ENCODE assay signal across 15 cellular contexts in genomic region chr7:44824894-44825526, GRCh38. TPM values are rescaled to one million over a fixed set of nuclear protein-coding genes. Genes with fewer than 3 reads are reported as not detected.
DNase-seq lines count a peak whose midpoint lies in the region; ATAC-seq, FAIRE-seq and TF ChIP-seq lines count a peak whose summit lies in the region.
"Had no signal": no experiment of that assay in that cellular context is flagged by ENCODE, and none has a peak within 500 bp of the region (broad histone marks: within the 10 kb centered on the region; RNA-seq: fewer than 3 reads in every experiment).

No MANE protein-coding gene starts in this region.

- H3K27ac Mint-ChIP-seq in activated CD4-positive, alpha-beta memory T cell treated with anti-CD3 and anti-CD28 coated beads for 36 hours, result peak overlapping the region; percentile 53
- H3K27ac Mint-ChIP-seq in mesothelial cell of epicardium, result no peak overlapping the region

- H3K4me2 ChIP-seq in HepG2 (ENCODE audit: low read depth, low read length), result no peak overlapping the region

- in situ Hi-C loops in HepG2 (cut with HindIII; ENCODE audit: extremely low pct_ligation_motif_present, low pct_unique_long_range_greater_than_20kb), result no loop called here

- no TSS peak for BruUV-seq in HepG2 (replicated peaks; lab: Mats Ljungman, UMichigan)

- intact Hi-C loops in activated CD4-positive, alpha-beta memory T cell treated with anti-CD3 and anti-CD28 coated beads for 36 hours (cut with micrococcal nuclease), result no loop called here
- intact Hi-C loops in HepG2 (cut with micrococcal nuclease; ENCODE audit: unreplicated experiment) (no loop called here), esophagus muscularis mucosa (cut with DNase I) (no loop called here), head of caudate nucleus (cut with DNase I) (no loop called here)

- TF ChIP-seq POLR2A in HepG2 (IDR thresholded peaks at IDR 0.05; ENCODE audit: insufficient read depth in 1 of 2, low read depth in 2 of 2, low read length in 2 of 2), result 0 out of 4 replicates have a peak, but pooled peaks of 1 of the 2 experiments have one; percentile 34
- no peak for TF ChIP-seq POLR2A in esophagus muscularis mucosa (IDR thresholded peaks at IDR 0.05; ENCODE audit: low read depth)

- POLR2A ChIA-PET in activated CD4-positive, alpha-beta memory T cell treated with anti-CD3 and anti-CD28 coated beads for 36 hours (lab: Charles Lee), result interaction anchor here (0.6 to 0.7 kb wide), 2 partner anchors 59 to 275 kb away, joined by 3 read pairs; no protein-coding TSS in a partner anchor
- POLR2A ChIA-PET in HepG2 (lab: Yijun Ruan, JAX), result interaction anchor here (0.9 kb wide), 1 partner anchor 14 kb away, joined by 3 read pairs; no protein-coding TSS in a partner anchor

- H3K4me3 ChIP-seq in HepG2 (replicated peaks in 1 of 3; ENCODE audit: insufficient read depth in 1 of 3, low read depth in 2 of 3, low read length in 3 of 3) (no peak overlapping the region), esophagus muscularis mucosa (no peak overlapping the region)
- H3K4me3 ChIP-seq: heart left ventricle had no signal

- TF ChIP-seq CTCF in 22Rv1 (IDR thresholded peaks at IDR 0.05) (no peak), HepG2 (CRISPR knock-in tag; IDR thresholded peaks at IDR 0.05) (no peak), mesothelial cell of epicardium (IDR thresholded peaks at IDR 0.05; ENCODE audit: unreplicated experiment) (no peak), esophagus muscularis mucosa (IDR thresholded peaks at IDR 0.05) (no peak)

- no peaks in the 10 kb centered on the region for H3K27me3 ChIP-seq in HepG2 (ENCODE audit: control insufficient read depth in 1 of 2, insufficient read depth in 2 of 2, low read length in 2 of 2)
- H3K27me3 ChIP-seq in esophagus muscularis mucosa, result no peaks in the 10 kb centered on the region
- H3K27me3 ChIP-seq: heart left ventricle had no signal

- peak; percentile 14 for ATAC-seq in HepG2

- H3K79me2 ChIP-seq in HepG2 (ENCODE audit: insufficient read depth, low read length), result no peaks in the 10 kb centered on the region

- H3K27ac ChIP-seq in 22Rv1 (peak overlapping the region; percentile 30; the same call in 1 of the 2 replicates), HepG2 (ENCODE audit: extremely low read length, insufficient read depth, low read length) (no peak overlapping the region), esophagus muscularis mucosa (replicated peaks in 1 of 4) (no peak overlapping the region)

- H3K4me1 ChIP-seq in HepG2 (ENCODE audit: insufficient read depth, low read length), result no peaks in the 10 kb centered on the region
- no peaks in the 10 kb centered on the region for H3K4me1 ChIP-seq in esophagus muscularis mucosa
- H3K4me1 ChIP-seq: Caco-2 had no signal

- no peaks in the 10 kb centered on the region for H3K27me3 Mint-ChIP-seq in activated CD4-positive, alpha-beta memory T cell treated with anti-CD3 and anti-CD28 coated beads for 36 hours
- H3K27me3 Mint-ChIP-seq in mesothelial cell of epicardium (ENCODE audit: low read depth), result no peaks in the 10 kb centered on the region

- no peak overlapping the region for H2AFZ ChIP-seq in HepG2 (ENCODE audit: low read length)

- DNase-seq in GF-D8 (lab: John Stamatoyannopoulos, UW), result peak; percentile 69
- no peak for DNase-seq in activated CD4-positive, alpha-beta memory T cell treated with anti-CD3 and anti-CD28 coated beads for 36 hours
- DNase-seq in HepG2 (ENCODE audit: low spot score), result no peak
- DNase-seq in mesothelial cell of epicardium (ENCODE audit: low spot score in 2 of 2, unreplicated experiment in 2 of 2), result no peak
- DNase-seq in esophagus muscularis mucosa (ENCODE audit: extremely low spot score), result no peak
- no peak for DNase-seq in head of caudate nucleus
- no peak for DNase-seq in midbrain (lab: John Stamatoyannopoulos, UW)
- DNase-seq: activated CD4-positive, alpha-beta T cell treated with anti-CD3 and anti-CD28 coated beads, Interleukin-2, amount 50 U/mL, for 1 hour; Caco-2; central memory CD4-positive, alpha-beta T cell; heart left ventricle; MM.1S; trophoblast cell had no signal

- TF ChIP-seq EP300 in HepG2 (IDR thresholded peaks at IDR 0.05; ENCODE audit: low read depth in 2 of 2, low read length in 2 of 2) (no peak), HepG2 (CRISPR knock-in tag; IDR thresholded peaks at IDR 0.05; ENCODE audit: borderline replicate concordance) (no peak), esophagus muscularis mucosa (IDR thresholded peaks at IDR 0.05) (no peak)

- no peak overlapping the region for H3K9ac ChIP-seq in HepG2 (ENCODE audit: insufficient read depth, low read depth, low read length)

- CTCF ChIA-PET in activated CD4-positive, alpha-beta memory T cell treated with anti-CD3 and anti-CD28 coated beads for 36 hours (lab: Charles Lee), result interaction anchor here (0.8 kb wide), 1 partner anchor 167 kb away, joined by 3 read pairs; no protein-coding TSS in a partner anchor
- CTCF ChIA-PET in HepG2 (lab: Yijun Ruan, JAX; ENCODE audit: low intra/inter-chr PET ratio, low total read pairs), result no interaction called here

- WGBS in HepG2 (ENCODE audit: low lambda C conversion rate), result 99% methylated on average over 2 of the region's 2 CpGs
- 83% methylated on average over 2 of the region's 2 CpGs for WGBS in esophagus muscularis mucosa

- H3K36me3 ChIP-seq in HepG2 (replicated peaks in 1 of 2; ENCODE audit: control insufficient read depth in 1 of 2, insufficient read depth in 2 of 2, low read length in 2 of 2), result peaks cover 6 to 26% of the 10 kb centered on the region in 2 experiments
- H3K36me3 ChIP-seq in esophagus muscularis mucosa, result peaks cover 9 to 48% (median 35%) of the 10 kb centered on the region in 4 donors

- no peaks in the 10 kb centered on the region for H4K20me1 ChIP-seq in HepG2 (ENCODE audit: insufficient read depth, low read length)

- no peak overlapping the region for H3K4me3 Mint-ChIP-seq in activated CD4-positive, alpha-beta memory T cell treated with anti-CD3 and anti-CD28 coated beads for 36 hours
- H3K4me3 Mint-ChIP-seq in mesothelial cell of epicardium, result no peak overlapping the region
- H3K4me3 Mint-ChIP-seq: nephron had no signal

- H3K9me3 Mint-ChIP-seq in activated CD4-positive, alpha-beta memory T cell treated with anti-CD3 and anti-CD28 coated beads for 36 hours, result no peaks in the 10 kb centered on the region
- H3K9me3 Mint-ChIP-seq in mesothelial cell of epicardium, result no peaks in the 10 kb centered on the region
- H3K9me3 Mint-ChIP-seq: nephron had no signal

- no peak for FAIRE-seq in HepG2 (lab: Jason Lieb, UNC)

- H3K4me1 Mint-ChIP-seq in activated CD4-positive, alpha-beta memory T cell treated with anti-CD3 and anti-CD28 coated beads for 36 hours (ENCODE audit: low read depth), result peaks cover 18% of the 10 kb centered on the region
- no peaks in the 10 kb centered on the region for H3K4me1 Mint-ChIP-seq in mesothelial cell of epicardium
- H3K4me1 Mint-ChIP-seq: nephron had no signal

- H3K9me3 ChIP-seq in HepG2 (ENCODE audit: low read length), result no peaks in the 10 kb centered on the region
- no peaks in the 10 kb centered on the region for H3K9me3 ChIP-seq in esophagus muscularis mucosa
- H3K9me3 ChIP-seq: Caco-2, heart left ventricle had no signal

- peaks cover 19% of the 10 kb centered on the region for H3K36me3 Mint-ChIP-seq in activated CD4-positive, alpha-beta memory T cell treated with anti-CD3 and anti-CD28 coated beads for 36 hours
- peaks cover 12% of the 10 kb centered on the region for H3K36me3 Mint-ChIP-seq in mesothelial cell of epicardium

- no peak for TF ChIP-seq RAD21 in HepG2 (CRISPR knock-in tag; IDR thresholded peaks at IDR 0.05)

RNA-seq across cellular contexts. Expression of gene H2AZ2, which starts 22.9 kb away (rescaled TPM):
- total RNA-seq in activated CD4-positive, alpha-beta memory T cell treated with anti-CD3 and anti-CD28 coated beads for 36 hours, result 100 to 1,000 TPM; 299 to 307 TPM
- 223 and 272 TPM in 2 replicates for total RNA-seq in HepG2 (2016; rRNA removed; fragmentation: Illumina TruSeq; extraction: Trizol)
- total RNA-seq in HepG2 (2016; cell fraction: cytosol; rRNA removed; fragmentation: Illumina TruSeq; extraction: Trizol; ENCODE audit: low read depth), result 109 and 136 TPM in 2 replicates
- total RNA-seq in HepG2 (2016; cell fraction: insoluble cytoplasmic fraction; rRNA removed; fragmentation: Illumina TruSeq; extraction: Trizol), result 225 and 261 TPM in 2 replicates
- total RNA-seq in HepG2 (2016; cell fraction: membrane; rRNA removed; fragmentation: Illumina TruSeq; extraction: Trizol), result 214 and 217 TPM in 2 replicates
- 118 and 122 TPM in 2 replicates for total RNA-seq in HepG2 (2016; cell fraction: nucleus; rRNA removed; fragmentation: Illumina TruSeq; extraction: Trizol)
- polyA plus RNA-seq in HepG2 (2011; rRNA removed), result 93.2 and 121 TPM in 2 replicates
- 110 and 123 TPM in 2 replicates for polyA plus RNA-seq in HepG2 (2011; cell fraction: cytosol; rRNA removed)
- 34.1 and 41.1 TPM in 2 replicates for polyA plus RNA-seq in HepG2 (2011; cell fraction: nucleus; rRNA removed)
- 101 and 124 TPM in 2 replicates for polyA plus RNA-seq in HepG2 (2012)
- 169 and 220 TPM in 2 replicates for polyA plus RNA-seq in HepG2 (2016; cell fraction: cytosol; fragmentation: Illumina TruSeq; extraction: Trizol; ENCODE audit: low read depth)
- polyA plus RNA-seq in HepG2 (2016; cell fraction: insoluble cytoplasmic fraction; fragmentation: Illumina TruSeq; extraction: Trizol; ENCODE audit: low read depth), result 277 and 298 TPM in 2 replicates
- polyA plus RNA-seq in HepG2 (2016; cell fraction: membrane; fragmentation: Illumina TruSeq; extraction: Trizol; ENCODE audit: low read depth), result 226 and 259 TPM in 2 replicates
- 188 and 191 TPM in 2 replicates for polyA plus RNA-seq in HepG2 (2016; cell fraction: nucleus; fragmentation: Illumina TruSeq; extraction: Trizol; ENCODE audit: insufficient read depth, low read depth)
- polyA minus RNA-seq in HepG2 (2011; rRNA and poly(A)+ RNA removed; ENCODE audit: low replicate concordance), result 67.1 and 192 TPM in 2 replicates
- polyA minus RNA-seq in HepG2 (2011; cell fraction: cytosol; rRNA and poly(A)+ RNA removed), result 42.5 and 43.2 TPM in 2 replicates
- polyA minus RNA-seq in HepG2 (2011; cell fraction: nucleus; rRNA and poly(A)+ RNA removed), result 36.7 and 41.4 TPM in 2 replicates
- 150 to 156 TPM (median 156 TPM) in 3 replicates for total RNA-seq in mesothelial cell of epicardium
- 100 to 1,000 TPM; 175 to 227 (median 203) TPM for total RNA-seq in esophagus muscularis mucosa

RNA-seq across cellular contexts. Expression of gene PPIA, which starts 28.5 kb away (rescaled TPM):
- total RNA-seq in activated CD4-positive, alpha-beta memory T cell treated with anti-CD3 and anti-CD28 coated beads for 36 hours, result 1,000 to 10,000 TPM; 3,158 to 3,182 TPM
- total RNA-seq in HepG2 (2016; rRNA removed; fragmentation: Illumina TruSeq; extraction: Trizol) (2,268 and 3,314 TPM in 2 replicates), mesothelial cell of epicardium (935 to 982 TPM (median 943 TPM) in 3 replicates), esophagus muscularis mucosa (1,000 to 10,000 TPM; 1,223 to 1,666 (median 1,462) TPM)
- 754 and 802 TPM in 2 replicates for total RNA-seq in HepG2 (2016; cell fraction: cytosol; rRNA removed; fragmentation: Illumina TruSeq; extraction: Trizol; ENCODE audit: low read depth)
- total RNA-seq in HepG2 (2016; cell fraction: insoluble cytoplasmic fraction; rRNA removed; fragmentation: Illumina TruSeq; extraction: Trizol), result 2,242 and 3,472 TPM in 2 replicates
- 997 and 1,006 TPM in 2 replicates for total RNA-seq in HepG2 (2016; cell fraction: membrane; rRNA removed; fragmentation: Illumina TruSeq; extraction: Trizol)
- total RNA-seq in HepG2 (2016; cell fraction: nucleus; rRNA removed; fragmentation: Illumina TruSeq; extraction: Trizol), result 760 and 791 TPM in 2 replicates
- polyA plus RNA-seq in HepG2 (2011; rRNA removed), result 2,460 and 3,010 TPM in 2 replicates
- 2,797 and 3,003 TPM in 2 replicates for polyA plus RNA-seq in HepG2 (2011; cell fraction: cytosol; rRNA removed)
- polyA plus RNA-seq in HepG2 (2011; cell fraction: nucleus; rRNA removed), result 624 and 737 TPM in 2 replicates
- 1,687 and 1,874 TPM in 2 replicates for polyA plus RNA-seq in HepG2 (2012)
- polyA plus RNA-seq in HepG2 (2016; cell fraction: cytosol; fragmentation: Illumina TruSeq; extraction: Trizol; ENCODE audit: low read depth), result 1,121 and 1,153 TPM in 2 replicates
- polyA plus RNA-seq in HepG2 (2016; cell fraction: insoluble cytoplasmic fraction; fragmentation: Illumina TruSeq; extraction: Trizol; ENCODE audit: low read depth), result 3,894 and 4,262 TPM in 2 replicates
- polyA plus RNA-seq in HepG2 (2016; cell fraction: membrane; fragmentation: Illumina TruSeq; extraction: Trizol; ENCODE audit: low read depth), result 1,143 and 1,145 TPM in 2 replicates
- 1,363 and 1,473 TPM in 2 replicates for polyA plus RNA-seq in HepG2 (2016; cell fraction: nucleus; fragmentation: Illumina TruSeq; extraction: Trizol; ENCODE audit: insufficient read depth, low read depth)
- 700 and 1,641 TPM in 2 replicates for polyA minus RNA-seq in HepG2 (2011; rRNA and poly(A)+ RNA removed; ENCODE audit: low replicate concordance)
- 495 and 562 TPM in 2 replicates for polyA minus RNA-seq in HepG2 (2011; cell fraction: cytosol; rRNA and poly(A)+ RNA removed)
- 234 and 280 TPM in 2 replicates for polyA minus RNA-seq in HepG2 (2011; cell fraction: nucleus; rRNA and poly(A)+ RNA removed)
